Comparison of ENCODE assay signal across 8 cellular contexts in genomic region chr2:73828818-73829570, GRCh38. TPM values are rescaled to one million over a fixed set of nuclear protein-coding genes. Genes with fewer than 3 reads are reported as not detected.
A peak's percentile ranks its signal among the peaks of the same experiment; 100 is the strongest.
DNase-seq lines count a peak whose midpoint lies in the region; ATAC-seq and TF ChIP-seq lines count a peak whose summit lies in the region.

STAMBP (plus strand) TSS chr2:73828961; CDS start chr2:73830857, 1,896 bp downstream.

- H3K4me1 ChIP-seq in HUES64 (ENCODE audit: insufficient read depth, low read length) (peaks cover 3% of the 10 kb centered on the region; the same call in 1 of the 2 replicates), OCI-LY1 (ENCODE audit: insufficient read depth, low read length, severe bottlenecking) (peaks cover 33% of the 10 kb centered on the region)

- peaks cover 26% of the 10 kb centered on the region for H3K4me1 Mint-ChIP-seq in Calu3 (ENCODE audit: low read depth, unreplicated experiment)

- no peaks in the 10 kb centered on the region for H4K20me1 ChIP-seq in OCI-LY1 (ENCODE audit: insufficient read depth, low read length)

- peak within 1 kb of the TSS; percentile 80; the same call in 1 of the 2 replicates for H2AFZ ChIP-seq in OCI-LY1 (ENCODE audit: low read length)

- peak within 1 kb of the TSS; percentile 98 for H3K27ac Mint-ChIP-seq in Calu3 (ENCODE audit: unreplicated experiment)

- peak within 1 kb of the TSS; percentile 98 for H3K4me3 Mint-ChIP-seq in Calu3 (ENCODE audit: low read depth, unreplicated experiment)

- peaks cover 3% of the 10 kb centered on the region for H3K9me3 Mint-ChIP-seq in Calu3 (ENCODE audit: low read depth, unreplicated experiment)

- no peak for TF ChIP-seq CTCF in Calu3 (IDR thresholded peaks at IDR 0.05; ENCODE audit: unreplicated experiment)
- TF ChIP-seq CTCF in OCI-LY1 (IDR thresholded peaks at IDR 0.05; ENCODE audit: low read length): no peak

- CTCF ChIA-PET in Calu3 (lab: Charles Lee): interaction anchor here (0.5 to 1.1 kb wide), 10 partner anchors 13 to 562 kb away, joined by 3 to 4 read pairs (median 3); no protein-coding TSS in a partner anchor

- DNase-seq in Calu3 (peak; percentile 95), mesenteric fat pad (ENCODE audit: low spot score) (peak; percentile 98)
- peak; percentile 88 for DNase-seq in activated CD8-positive, alpha-beta memory T cell treated with anti-CD3 and anti-CD28 coated beads, Interleukin-2, amount 50 U/mL, for 4 hours
- DNase-seq in stimulated activated CD8-positive, alpha-beta memory T cell treated with anti-CD3 and anti-CD28 coated beads, Interleukin-15, amount 100 ng/mL, for 24 hours (ENCODE audit: low read depth): peak; percentile 68

- peaks cover 27% of the 10 kb centered on the region for H3K36me3 ChIP-seq in HUES64 (ENCODE audit: insufficient read depth, low read length)
- peaks cover 27% of the 10 kb centered on the region for H3K36me3 ChIP-seq in OCI-LY1 (ENCODE audit: insufficient read depth, low read length)

- H3K27me3 Mint-ChIP-seq in Calu3 (ENCODE audit: unreplicated experiment): no peaks in the 10 kb centered on the region

- H3K4me3 ChIP-seq in HUES64 (ENCODE audit: low read length) (peak within 1 kb of the TSS; percentile 79), OCI-LY1 (ENCODE audit: low read depth, low read length, poor library complexity, severe bottlenecking) (peak within 1 kb of the TSS; percentile 90)

- in situ Hi-C loops in endometrial microvascular endothelial cells (cut with HindIII; ENCODE audit: inconsistent ontology term, low pct_unique_long_range_greater_than_20kb, low sequenced_read_pairs): no loop called here

- H3K79me2 ChIP-seq in OCI-LY1 (ENCODE audit: insufficient read depth, low read length): 0 out of 2 replicates have a peak, but pooled peaks cover 3% of the 10 kb centered on the region

- H3K27ac ChIP-seq in HUES64 (ENCODE audit: low read depth, low read length) (peak within 1 kb of the TSS; percentile 83), OCI-LY1 (ENCODE audit: low read depth, low read length, poor library complexity, severe bottlenecking) (peak within 1 kb of the TSS; percentile 50)

- ATAC-seq in GM21447 (IDR thresholded peaks at IDR 0.05; ENCODE audit: unreplicated experiment): peak; percentile 93

- intact Hi-C loops in Calu3 (cut with micrococcal nuclease; ENCODE audit: unreplicated experiment): no loop called here

- BruUV-seq in Calu3 (replicated peaks; lab: Mats Ljungman, UMichigan): TSS peak; percentile 59

- WGBS in HUES64: under 1% methylated on average over 48 of the region's 48 CpGs

- no peaks in the 10 kb centered on the region; the same call in 1 of the 2 replicates for H3K9me3 ChIP-seq in HUES64 (ENCODE audit: insufficient read depth, low read depth, low read length)
- H3K9me3 ChIP-seq in OCI-LY1 (ENCODE audit: low read length): 0 out of 2 replicates have a peak, but pooled peaks cover 2% of the 10 kb centered on the region

- H3K4me2 ChIP-seq in OCI-LY1 (ENCODE audit: low read length): peak within 1 kb of the TSS; percentile 95

- H3F3A ChIP-seq in OCI-LY1 (ENCODE audit: insufficient read depth, low read length): no peaks in the 10 kb centered on the region

- H3K27me3 ChIP-seq in HUES64 (ENCODE audit: insufficient read depth, low read length) (peaks cover 26% of the 10 kb centered on the region), OCI-LY1 (ENCODE audit: insufficient read depth, low read length) (no peaks in the 10 kb centered on the region)

- H3K36me3 Mint-ChIP-seq in Calu3 (ENCODE audit: insufficient read depth, unreplicated experiment): peaks cover 17% of the 10 kb centered on the region

- no peaks in the 10 kb centered on the region for H3K9me2 ChIP-seq in OCI-LY1 (ENCODE audit: low read depth, low read length)

- H3K9ac ChIP-seq in HUES64 (ENCODE audit: low read depth, low read length) (peak within 1 kb of the TSS; percentile 84), OCI-LY1 (ENCODE audit: low read length) (peak within 1 kb of the TSS; percentile 88)

RNA-seq across cellular contexts. Expression of gene STAMBP, which starts in this region (rescaled TPM):
- 50.3 and 51.9 TPM in 2 replicates for total RNA-seq in Calu3 (2022)
- polyA plus RNA-seq in HUES64 (2013, experiment 1 of 2): 39.1 TPM
- polyA plus RNA-seq in HUES64 (2013, experiment 2 of 2): 41.4 TPM
- 13.9 TPM for total RNA-seq in endometrial microvascular endothelial cells (ENCODE audit: inconsistent ontology term)
- total RNA-seq in mesenteric fat pad: 25.6 TPM

Comparison
In these comparisons a context has a peak if more than half of its experiments do, and no peak if none do; other contexts are left out.
1. Peak in every context shown above with its lines: DNase-seq, ATAC-seq, H3K4me3 ChIP-seq and H3K27ac ChIP-seq.